1 cellular context compared by ENCODE assay signal in genomic region chr2:168770796-168771195, GRCh38.
A peak's percentile ranks its signal among the peaks of the same experiment; 100 is the strongest.
TF ChIP-seq lines count a peak whose summit lies in the region.

No MANE protein-coding gene starts in this region.

TF ChIP-seq in K562, 482 proteins besides CTCF, POLR2A, EP300 and RAD21 (continued from another document):
- TF ChIP-seq ZNF609 (CRISPR knock-in tag; IDR thresholded peaks at IDR 0.05; ENCODE audit: borderline replicate concordance) (no peak), PCBP2 (IDR thresholded peaks at IDR 0.05; ENCODE audit: low read depth, low read length, poor library complexity, severe bottlenecking) (no peak), THRAP3 (IDR thresholded peaks at IDR 0.05; ENCODE audit: borderline replicate concordance) (no peak), ARID1B (IDR thresholded peaks at IDR 0.05) (peak; percentile 66; the same call in 1 of the 2 replicates), CREB3 (tag; conservative IDR thresholded peaks at IDR 0.05; ENCODE audit: low read depth) (no peak), CCAR2 (IDR thresholded peaks at IDR 0.05; ENCODE audit: low read depth, low read length) (no peak), ZNF75A (CRISPR knock-in tag; IDR thresholded peaks at IDR 0.05) (no peak), ZNF282 (CRISPR knock-in tag; IDR thresholded peaks at IDR 0.05) (no peak)
- TF ChIP-seq, protein P1, sequence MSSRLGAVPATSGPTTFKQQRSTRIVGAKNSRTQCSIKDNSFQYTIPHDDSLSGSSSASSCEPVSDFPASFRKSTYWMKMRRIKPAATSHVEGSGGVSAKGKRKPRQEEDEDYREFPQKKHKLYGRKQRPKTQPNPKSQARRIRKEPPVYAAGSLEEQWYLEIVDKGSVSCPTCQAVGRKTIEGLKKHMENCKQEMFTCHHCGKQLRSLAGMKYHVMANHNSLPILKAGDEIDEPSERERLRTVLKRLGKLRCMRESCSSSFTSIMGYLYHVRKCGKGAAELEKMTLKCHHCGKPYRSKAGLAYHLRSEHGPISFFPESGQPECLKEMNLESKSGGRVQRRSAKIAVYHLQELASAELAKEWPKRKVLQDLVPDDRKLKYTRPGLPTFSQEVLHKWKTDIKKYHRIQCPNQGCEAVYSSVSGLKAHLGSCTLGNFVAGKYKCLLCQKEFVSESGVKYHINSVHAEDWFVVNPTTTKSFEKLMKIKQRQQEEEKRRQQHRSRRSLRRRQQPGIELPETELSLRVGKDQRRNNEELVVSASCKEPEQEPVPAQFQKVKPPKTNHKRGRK (tag; IDR thresholded peaks at IDR 0.05), result no peak
- TF ChIP-seq, protein P2, sequence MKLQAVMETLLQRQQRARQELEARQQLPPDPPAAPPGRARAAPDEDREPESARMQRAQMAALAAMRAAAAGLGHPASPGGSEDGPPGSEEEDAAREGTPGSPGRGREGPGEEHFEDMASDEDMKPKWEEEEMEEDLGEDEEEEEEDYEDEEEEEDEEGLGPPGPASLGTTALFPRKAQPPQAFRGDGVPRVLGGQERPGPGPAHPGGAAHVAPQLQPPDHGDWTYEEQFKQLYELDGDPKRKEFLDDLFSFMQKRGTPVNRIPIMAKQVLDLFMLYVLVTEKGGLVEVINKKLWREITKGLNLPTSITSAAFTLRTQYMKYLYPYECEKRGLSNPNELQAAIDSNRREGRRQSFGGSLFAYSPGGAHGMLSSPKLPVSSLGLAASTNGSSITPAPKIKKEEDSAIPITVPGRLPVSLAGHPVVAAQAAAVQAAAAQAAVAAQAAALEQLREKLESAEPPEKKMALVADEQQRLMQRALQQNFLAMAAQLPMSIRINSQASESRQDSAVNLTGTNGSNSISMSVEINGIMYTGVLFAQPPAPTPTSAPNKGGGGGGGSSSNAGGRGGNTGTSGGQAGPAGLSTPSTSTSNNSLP (IDR thresholded peaks at IDR 0.05; ENCODE audit: borderline replicate concordance, low read depth, low read length), result peak; percentile 52; the same call in 1 of the 2 replicates
